ENCODE assay signal across 11 cellular contexts in genomic region chr5:142358121-142358520, GRCh38. TPM values are rescaled to one million over a fixed set of nuclear protein-coding genes. Genes with fewer than 3 reads are reported as not detected.
DNase-seq lines count a peak whose midpoint lies in the region; ATAC-seq, FAIRE-seq and TF ChIP-seq lines count a peak whose summit lies in the region.
"Had no signal": no experiment of that assay in that cellular context is flagged by ENCODE, and none has a peak within 500 bp of the region (broad histone marks: within the 10 kb centered on the region; RNA-seq: fewer than 3 reads in every experiment).

No MANE protein-coding gene starts in this region.

- CTCF ChIA-PET in IMR-90 (lab: Yijun Ruan, JAX), result interaction anchor here (1.3 kb wide), 2 partner anchors 188 to 206 kb away, joined by 3 to 6 read pairs; no protein-coding TSS in a partner anchor

- H3K27ac Mint-ChIP-seq in naive thymus-derived CD8-positive, alpha-beta T cell, result peak overlapping the region in 9 of 10 donors; percentile 21 to 91 (median 71)

- H3K56ac ChIP-seq in IMR-90 (ENCODE audit: extremely low read depth, insufficient read depth, low read length), result peak overlapping the region; percentile 94

- DNase-seq in IMR-90 (no peak), breast epithelium (ENCODE audit: low spot score in 2 of 2) (no peak), D341Med (ENCODE audit: low spot score) (no peak), urothelium cell line (ENCODE audit: low spot score) (no peak), prostate gland (ENCODE audit: low spot score) (no peak)
- DNase-seq in naive thymus-derived CD8-positive, alpha-beta T cell, result no peak
- DNase-seq in NK-92 treated with Interleukin-12 subunit alpha and Interleukin-12 subunit beta, amount 100 ng/mL, for 24 hours (lab: John Stamatoyannopoulos, UW), result no peak
- DNase-seq: activated gamma-delta T cell treated with Interleukin-2 at 50 U/mL for 16 hours, DMS79 treated with DMSO at 0.1 percent for 48 hours had no signal

- H3K4me2 ChIP-seq in BLaER1 treated with 17β-estradiol and CSF1 and Interleukin-3, amounts not matched to agents 10 nM and 100 nM, result peak overlapping the region; percentile 83 to 99 (median 94); a peak in 21 of 22 replicates
- H3K4me2 ChIP-seq in IMR-90 (ENCODE audit: low read depth, low read length), result peak overlapping the region; percentile 97; the same call in 1 of the 2 replicates

- peaks cover 23 to 69% of the 10 kb centered on the region in 2 experiments; a peak in 3 of 4 replicates for H3K79me1 ChIP-seq in IMR-90 (ENCODE audit: low read depth in 1 of 2, low read length in 2 of 2)

- peak overlapping the region; percentile 98 for H2BK120ac ChIP-seq in IMR-90 (ENCODE audit: low read depth, low read length)

- no peaks in the 10 kb centered on the region for H3K9me3 Mint-ChIP-seq in naive thymus-derived CD8-positive, alpha-beta T cell

- H2BK15ac ChIP-seq in IMR-90 (ENCODE audit: low read depth, low read length), result peak overlapping the region; percentile 88; the same call in 2 of the 3 replicates

- peaks cover 0 to 3% (median 0%) of the 10 kb centered on the region in 5 donors for H3K27me3 Mint-ChIP-seq in naive thymus-derived CD8-positive, alpha-beta T cell

- peaks cover 0 to 9% (median 0%) of the 10 kb centered on the region in 11 experiments; a peak in 2 of 22 replicates for H4K20me1 ChIP-seq in BLaER1 treated with 17β-estradiol and CSF1 and Interleukin-3, amounts not matched to agents 10 nM and 100 nM
- H4K20me1 ChIP-seq in IMR-90 (ENCODE audit: insufficient read depth, low read length), result no peaks in the 10 kb centered on the region

- intact Hi-C loops in IMR-90 (cut with micrococcal nuclease), result no loop called here
- intact Hi-C loops in breast epithelium (cut with DNase I; ENCODE audit: low total_unique reads), result loop anchor here (2.0 kb wide), 1 partner anchor 67 kb away; no protein-coding TSS in a partner anchor
- intact Hi-C loops in prostate gland (cut with DNase I), result no loop called here

- H3K4me3 ChIP-seq in BLaER1 treated with 17β-estradiol and CSF1 and Interleukin-3, amounts not matched to agents 10 nM and 100 nM, result no peak overlapping the region
- H3K4me3 ChIP-seq in IMR-90 (ENCODE audit: insufficient read depth, low read depth, low read length) (no peak overlapping the region), breast epithelium (no peak overlapping the region), prostate gland (no peak overlapping the region)

- H2AFZ ChIP-seq in IMR-90 (replicated peaks; ENCODE audit: low read length, poor library complexity), result no peak overlapping the region

- WGBS in IMR-90 (ENCODE audit: extremely low coverage in 2 of 2, insufficient read length in 1 of 2), 2 experiments, result no CpG with 5 or more reads among the region's 5 CpGs
- 83% methylated on average over 5 of the region's 5 CpGs for WGBS in prostate gland

- H3K14ac ChIP-seq in IMR-90 (replicated peaks; ENCODE audit: low read depth, low read length), result peak overlapping the region; percentile 99

- BruUV-seq in IMR-90 (replicated peaks; lab: Mats Ljungman, UMichigan), result no TSS peak

- peak overlapping the region; percentile 89 for H2BK5ac ChIP-seq in IMR-90 (ENCODE audit: low read depth, low read length, poor library complexity, severe bottlenecking)

- no peak for ATAC-seq in IMR-90 (ENCODE audit: low read depth)
- ATAC-seq in naive thymus-derived CD8-positive, alpha-beta T cell, result no peak

- H3K27ac ChIP-seq in BLaER1 treated with 17β-estradiol and CSF1 and Interleukin-3, amounts not matched to agents 10 nM and 100 nM, result no peak overlapping the region
- H3K27ac ChIP-seq in IMR-90 (ENCODE audit: insufficient read depth, low read length), result peak overlapping the region; percentile 95
- H3K27ac ChIP-seq in breast epithelium, result peak overlapping the region; percentile 95 to 97
- no peak overlapping the region for H3K27ac ChIP-seq in prostate gland

- dilution Hi-C loops in IMR-90 (cut with HindIII; ENCODE audit: low sequenced_read_pairs, unreplicated experiment), result no loop called here

- H3K4me1 ChIP-seq in BLaER1 treated with 17β-estradiol and CSF1 and Interleukin-3, amounts not matched to agents 10 nM and 100 nM, result peaks cover 20 to 61% (median 36%) of the 10 kb centered on the region in 10 experiments
- H3K4me1 ChIP-seq in IMR-90 (ENCODE audit: control insufficient read depth, insufficient read depth, low read length), result peaks cover 15% of the 10 kb centered on the region
- H3K4me1 ChIP-seq in breast epithelium, result no peaks in the 10 kb centered on the region
- H3K4me1 ChIP-seq in prostate gland (replicated peaks), result no peaks in the 10 kb centered on the region

- no peaks in the 10 kb centered on the region for H3K9me3 ChIP-seq in BLaER1 treated with 17β-estradiol and CSF1 and Interleukin-3, amounts not matched to agents 10 nM and 100 nM (replicated peaks in 1 of 11)
- H3K9me3 ChIP-seq in IMR-90 (ENCODE audit: control insufficient read depth, insufficient read depth, low read length) (no peaks in the 10 kb centered on the region), breast epithelium (no peaks in the 10 kb centered on the region), prostate gland (no peaks in the 10 kb centered on the region)

- H3K36me3 ChIP-seq in BLaER1 treated with 17β-estradiol and CSF1 and Interleukin-3, amounts not matched to agents 10 nM and 100 nM, result no peaks in the 10 kb centered on the region
- H3K36me3 ChIP-seq in IMR-90 (ENCODE audit: control insufficient read depth, insufficient read depth, low read length) (no peaks in the 10 kb centered on the region), breast epithelium (no peaks in the 10 kb centered on the region), prostate gland (no peaks in the 10 kb centered on the region)

- TF ChIP-seq RAD21 in IMR-90 (IDR thresholded peaks at IDR 0.05; ENCODE audit: low read length), result no peak

- H3K9me1 ChIP-seq in IMR-90 (ENCODE audit: insufficient read depth, low read length), result peaks cover 20% of the 10 kb centered on the region

- in situ Hi-C loops in IMR-90 (cut with MboI; ENCODE audit: low sequenced_read_pairs), result no loop called here

- FAIRE-seq in urothelium cell line (lab: Jason Lieb, UNC), result no peak
- FAIRE-seq: islet of Langerhans had no signal

- peak overlapping the region; percentile 93; the same call in 1 of the 2 replicates for H4K5ac ChIP-seq in IMR-90 (ENCODE audit: low read depth, low read length)

- peak overlapping the region; percentile 96 to 99 for H4K8ac ChIP-seq in IMR-90 (ENCODE audit: low read depth in 2 of 2, low read length in 2 of 2)

- H2BK20ac ChIP-seq in IMR-90 (ENCODE audit: low read depth, low read length), result peak overlapping the region; percentile 97

- H3K4ac ChIP-seq in IMR-90 (ENCODE audit: low read depth, low read length), result peak overlapping the region; percentile 100

- H3K4me1 Mint-ChIP-seq in naive thymus-derived CD8-positive, alpha-beta T cell, result peaks cover 15 to 51% (median 46%) of the 10 kb centered on the region in 4 donors

- H3K36me3 Mint-ChIP-seq in naive thymus-derived CD8-positive, alpha-beta T cell, result no peaks in the 10 kb centered on the region

- POLR2A ChIA-PET in IMR-90 (lab: Charles Lee; ENCODE audit: unreplicated experiment), result interaction anchor here (0.6 kb wide), 1 partner anchor 28 kb away, joined by 4 read pairs; no protein-coding TSS in a partner anchor
- POLR2A ChIA-PET in naive thymus-derived CD8-positive, alpha-beta T cell (lab: Charles Lee), result interaction anchor here (0.6 to 3.3 kb wide), 4 partner anchors 34 to 74 kb away, joined by 3 to 19 read pairs (median 4); partner anchors contain the start of gene SPRY4

- TF ChIP-seq POLR2A in IMR-90 (IDR thresholded peaks at IDR 0.05; ENCODE audit: low read depth, low read length) (no peak), breast epithelium (IDR thresholded peaks at IDR 0.05) (no peak), prostate gland (IDR thresholded peaks at IDR 0.05) (no peak)

- peak overlapping the region; percentile 98 for H3K23ac ChIP-seq in IMR-90 (ENCODE audit: low read depth, low read length)

- peak overlapping the region; percentile 99 for H2AK5ac ChIP-seq in IMR-90 (ENCODE audit: low read depth, low read length)

- H2AK9ac ChIP-seq in IMR-90 (replicated peaks; ENCODE audit: low read depth, low read length, poor library complexity), result no peak overlapping the region

- peak overlapping the region; percentile 98 for H3K18ac ChIP-seq in IMR-90 (ENCODE audit: low read depth, low read length)

- peak overlapping the region in 1 of 11 experiments; percentile 80; a peak in 1 of 22 replicates for H3K9ac ChIP-seq in BLaER1 treated with 17β-estradiol and CSF1 and Interleukin-3, amounts not matched to agents 10 nM and 100 nM
- peak overlapping the region; percentile 92; the same call in 1 of the 2 replicates for H3K9ac ChIP-seq in IMR-90 (ENCODE audit: low read depth, low read length)

- peaks cover 57 to 78% (median 67%) of the 10 kb centered on the region in 11 experiments for H3K27me3 ChIP-seq in BLaER1 treated with 17β-estradiol and CSF1 and Interleukin-3, amounts not matched to agents 10 nM and 100 nM
- H3K27me3 ChIP-seq in IMR-90 (ENCODE audit: control insufficient read depth, insufficient read depth, low read length) (no peaks in the 10 kb centered on the region), breast epithelium (no peaks in the 10 kb centered on the region), prostate gland (replicated peaks; ENCODE audit: insufficient read depth) (no peaks in the 10 kb centered on the region)

- peak overlapping the region; percentile 73 to 86 (median 81) for H3K4me3 Mint-ChIP-seq in naive thymus-derived CD8-positive, alpha-beta T cell

- no peak for TF ChIP-seq CTCF in IMR-90 (conservative IDR thresholded peaks at IDR 0.05; ENCODE audit: low read depth, low read length)
- TF ChIP-seq CTCF in breast epithelium (IDR thresholded peaks at IDR 0.05), result no peak
- TF ChIP-seq CTCF in prostate gland (IDR thresholded peaks at IDR 0.05), result no peak

- peak overlapping the region; percentile 99 for H4K91ac ChIP-seq in IMR-90 (ENCODE audit: insufficient read depth, low read depth, low read length)

TF ChIP-seq in IMR-90, 13 proteins besides CTCF, POLR2A, EP300 and RAD21 (continues in another document):
- TF ChIP-seq FOS (IDR thresholded peaks at IDR 0.05; ENCODE audit: low read depth, low read length) (no peak), USF2 (IDR thresholded peaks at IDR 0.05; ENCODE audit: low read depth, low read length) (no peak)

RNA-seq across cellular contexts. Expression of gene SPRY4, which starts 33.3 kb away (rescaled TPM):
- total RNA-seq in IMR-90 (2012; rRNA removed), result 8.4 and 10.3 TPM in 2 replicates
- polyA plus RNA-seq in IMR-90 (2012; rRNA removed), result 21.0 and 22.1 TPM in 2 replicates
- polyA plus RNA-seq in IMR-90 (2012; cell fraction: cytosol; rRNA removed), result 13.3 and 14.6 TPM in 2 replicates
- 59.8 and 89.3 TPM in 2 replicates for polyA plus RNA-seq in IMR-90 (2012; cell fraction: nucleus; rRNA removed; ENCODE audit: low replicate concordance)
- 10 to 100 TPM; 13.0 to 18.0 (median 14.5) TPM for total RNA-seq in breast epithelium
- not detected for total RNA-seq in naive thymus-derived CD8-positive, alpha-beta T cell
- not detected for polyA plus RNA-seq in naive thymus-derived CD8-positive, alpha-beta T cell
- total RNA-seq in prostate gland, result 10 to 100 TPM in 1 of 2 donors, 1 to 10 TPM in 1; 7.5 to 11.5 TPM

Comparison
In these comparisons a context has a peak if more than half of its experiments do, and no peak if none do; other contexts are left out.
1. H3K27ac ChIP-seq: peak in IMR-90 (single experiment) and breast epithelium (2 of 2); none in BLaER1 treated with 17β-estradiol and CSF1 and Interleukin-3, amounts not matched to agents 10 nM and 100 nM (0 of 11) and prostate gland (0 of 2).